25 cellular contexts compared by ENCODE assay signal in the genomic region with DNA sequence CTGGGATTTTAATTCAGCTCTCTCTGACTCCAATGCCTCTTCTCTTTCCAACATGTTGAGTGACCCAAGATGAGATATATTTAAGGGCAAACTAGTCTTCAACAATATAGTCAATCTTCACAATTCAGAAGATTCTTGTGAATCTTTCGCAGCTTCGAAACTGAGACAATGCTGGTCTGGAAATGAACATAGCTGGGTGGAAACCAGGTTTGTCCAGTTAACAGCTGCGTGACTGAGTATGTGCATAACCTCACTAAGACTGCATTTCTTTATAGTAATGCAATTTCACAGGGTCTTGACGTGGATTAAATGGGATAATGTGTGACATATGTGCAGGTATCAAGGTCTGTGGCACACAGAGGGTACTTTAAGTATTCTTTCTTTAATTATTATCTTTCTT. TPM values are rescaled to one million over a fixed set of nuclear protein-coding genes. Genes with fewer than 3 reads are reported as not detected.
"Had no signal": no experiment of that assay in that cellular context is flagged by ENCODE, and none has a peak within 500 bp of the region (broad histone marks: within the 10 kb centered on the region; RNA-seq: fewer than 3 reads in every experiment).

No MANE protein-coding gene starts in this region.

- H3K27me3 ChIP-seq: testis, thyroid gland, tibial nerve, transverse colon, upper lobe of left lung, upper lobe of right lung, uterus, vagina had no signal

- H3K36me3 ChIP-seq: stomach, suprapubic skin, thoracic aorta, thyroid gland, tibial artery, tibial nerve, transverse colon, upper lobe of left lung, upper lobe of right lung, uterus, vagina had no signal

- H3K4me3 ChIP-seq: stomach, suprapubic skin, testis, thoracic aorta, thyroid gland, tibial artery, tibial nerve, transverse colon, upper lobe of left lung, upper lobe of right lung, uterus, vagina had no signal

- H3K4me1 ChIP-seq: stomach, suprapubic skin, testis, thyroid gland, tibial artery, tibial nerve, transverse colon, upper lobe of left lung, upper lobe of right lung, uterus, vagina had no signal

- H3K27ac ChIP-seq: stomach, suprapubic skin, testis, thoracic aorta, thyroid gland, tibial artery, tibial nerve, transverse colon, upper lobe of left lung, upper lobe of right lung, uterus, vagina had no signal

- H3K9me3 ChIP-seq: stomach, suprapubic skin, testis, thoracic aorta, thyroid gland, tibial artery, tibial nerve, transverse colon, upper lobe of left lung, upper lobe of right lung, uterus, vagina had no signal

- ATAC-seq: stimulated activated effector memory CD8-positive, alpha-beta T cell treated with anti-CD3 and anti-CD28 coated beads, Interleukin-12 subunit alpha, Interleukin-12 subunit beta, amount 100 ng/mL, for 72 hours; stimulated activated memory B cell treated with anti-CD40 and anti-IgM and Interleukin-4, amounts not matched to agents 10 μg/mL and 1 μg/mL and 100 μg/mL, for 72 hours; stimulated activated naive B cell treated with anti-CD40 and anti-IgM and Interleukin-4, amounts not matched to agents 10 μg/mL and 1 μg/mL and 100 μg/mL, for 72 hours; stimulated activated naive CD8-positive, alpha-beta T cell treated with anti-CD3 and anti-CD28 coated beads, Interleukin-15, amount 100 ng/mL, for 72 hours; stimulated activated naive CD8-positive, alpha-beta T cell treated with anti-CD3 and anti-CD28 coated beads, Interleukin-15, Interleukin-2, amounts not matched to agents 100 U/mL and 50 U/mL, for 24 hours; upper lobe of right lung had no signal

- DNase-seq: stimulated activated CD4-positive, alpha-beta T cell treated with anti-CD3 and anti-CD28 coated beads, Interleukin-2, amount 100 ng/mL, for 48 hours; stimulated activated CD4-positive, alpha-beta T cell treated with anti-CD3 and anti-CD28 coated beads, Interleukin-4, amount 100 ng/mL, for 1 hour; stimulated activated CD4-positive, alpha-beta T cell treated with anti-CD3 and anti-CD28 coated beads, Interleukin-4, amount 100 ng/mL, for 24 hours; stimulated activated CD4-positive, alpha-beta T cell treated with anti-CD3 and anti-CD28 coated beads, Interleukin-4, amount 100 ng/mL, for 4 hours; stimulated activated CD8-positive, alpha-beta memory T cell treated with anti-CD3 and anti-CD28 coated beads, Interleukin-4, amount 100 ng/mL, for 48 hours; stimulated activated naive B cell treated with anti-CD40 and anti-IgM and Interleukin-4, amounts not matched to agents 10 μg/mL and 1 μg/mL and 100 μg/mL, for 72 hours; stimulated activated naive CD4-positive, alpha-beta T cell; stimulated activated naive CD4-positive, alpha-beta T cell treated with Interleukin-2 at 50 U/mL for 16 hours; stimulated activated naive CD8-positive, alpha-beta T cell treated with anti-CD3 and anti-CD28 coated beads, Interleukin-15, amount 100 ng/mL, for 72 hours; stimulated activated naive CD8-positive, alpha-beta T cell treated with anti-CD3 and anti-CD28 coated beads, Interleukin-15, Interleukin-2, amounts not matched to agents 100 U/mL and 50 U/mL, for 24 hours; stomach; substantia nigra; testis; thyroid gland; tibial artery; transverse colon; upper lobe of left lung; upper lobe of right lung; uterus had no signal

RNA-seq across cellular contexts. Expression of gene PTPRT, which starts 18.9 kb away (rescaled TPM):
- total RNA-seq: thoracic aorta, vagina had no signal
